Comparison of ENCODE assay signal across 11 cellular contexts in genomic region chr6:27812078-27812804, GRCh38.
A peak's percentile ranks its signal among the peaks of the same experiment; 100 is the strongest.
DNase-seq lines count a peak whose midpoint lies in the region; ATAC-seq, FAIRE-seq and TF ChIP-seq lines count a peak whose summit lies in the region.
"Had no signal": no experiment of that assay in that cellular context is flagged by ENCODE, and none has a peak within 500 bp of the region (broad histone marks: within the 10 kb centered on the region; RNA-seq: fewer than 3 reads in every experiment).

No MANE protein-coding gene starts in this region.

- H3K27ac ChIP-seq in OCI-LY7 (ENCODE audit: low read depth, low read length, poor library complexity, severe bottlenecking) (peak overlapping the region; percentile 96), H1 (ENCODE audit: low read depth, low read length) (no peak overlapping the region), suprapubic skin (no peak overlapping the region)
- H3K27ac ChIP-seq: pancreas had no signal

- intact Hi-C loops in Caco-2 (cut with micrococcal nuclease; ENCODE audit: unreplicated experiment) (no loop called here), OCI-LY7 (cut with micrococcal nuclease; ENCODE audit: unreplicated experiment) (loop anchor here (2.0 to 5.0 kb wide), 3 partner anchors 19 to 1690 kb away; a partner anchor contains a TSS)

- peaks cover 21% of the 10 kb centered on the region for H3K4me1 Mint-ChIP-seq in Caco-2 (ENCODE audit: low read depth, unreplicated experiment)

- H3K4me1 ChIP-seq in Caco-2: peaks cover 26% of the 10 kb centered on the region
- H3K4me1 ChIP-seq in OCI-LY7 (ENCODE audit: insufficient read depth, low read length, poor library complexity, severe bottlenecking): peaks cover 62% of the 10 kb centered on the region
- peaks cover 0 to 6% (median 2%) of the 10 kb centered on the region in 4 experiments; a peak in 3 of 7 replicates for H3K4me1 ChIP-seq in H1 (replicated peaks in 1 of 4; ENCODE audit: control insufficient read depth in 3 of 4, insufficient read depth in 4 of 4, low read length in 3 of 4)
- H3K4me1 ChIP-seq in suprapubic skin: peaks cover 31% of the 10 kb centered on the region

- peak overlapping the region; percentile 87 for H3K4me3 Mint-ChIP-seq in Caco-2 (ENCODE audit: unreplicated experiment)

- peak overlapping the region; percentile 97 for H3K27ac Mint-ChIP-seq in Caco-2 (ENCODE audit: unreplicated experiment)

- H2BK5ac ChIP-seq in H1 (ENCODE audit: low read depth, low read length): peak overlapping the region; percentile 87; the same call in 1 of the 2 replicates

- no peak for TF ChIP-seq CTCF in Caco-2 (IDR thresholded peaks at IDR 0.05; ENCODE audit: insufficient read depth in 1 of 2, low read depth in 1 of 2, low read length in 1 of 2, severe bottlenecking in 1 of 2, unreplicated experiment in 1 of 2)
- TF ChIP-seq CTCF in GM12865 (IDR thresholded peaks at IDR 0.05; ENCODE audit: insufficient read depth, low read depth, low read length, missing control alignments): no peak
- TF ChIP-seq CTCF in OCI-LY7 (conservative IDR thresholded peaks at IDR 0.05; ENCODE audit: low read length): no peak
- TF ChIP-seq CTCF in H1 (IDR thresholded peaks at IDR 0.05; ENCODE audit: control extremely low read depth in 1 of 3, insufficient read depth in 1 of 3, low read depth in 1 of 3, low read length in 3 of 3): no peak
- TF ChIP-seq CTCF in suprapubic skin (IDR thresholded peaks at IDR 0.05): no peak

- H3K23ac ChIP-seq in H1 (ENCODE audit: insufficient read length): no peak overlapping the region

- peak overlapping the region; percentile 44; the same call in 1 of the 2 replicates for H2BK20ac ChIP-seq in H1 (ENCODE audit: low read length)

- no peak overlapping the region for H3K14ac ChIP-seq in H1 (ENCODE audit: insufficient read length)

- H3K9me2 ChIP-seq in OCI-LY7 (ENCODE audit: insufficient read depth, low read length): no peaks in the 10 kb centered on the region

- peak overlapping the region; percentile 87 for H3K4me2 ChIP-seq in OCI-LY7 (ENCODE audit: low read length)
- peak overlapping the region; percentile 30 to 99; a peak in 3 of 4 replicates for H3K4me2 ChIP-seq in H1 (ENCODE audit: insufficient read depth in 1 of 2, low read depth in 2 of 2, low read length in 2 of 2)

- H3K18ac ChIP-seq in H1 (ENCODE audit: extremely low read depth, low read length): peak overlapping the region; percentile 3; the same call in 1 of the 2 replicates

- no peak overlapping the region; a peak in 1 of 7 replicates for H3K9ac ChIP-seq in H1 (replicated peaks in 1 of 4; ENCODE audit: extremely low read depth in 1 of 4, low read depth in 3 of 4, low read length in 3 of 4)

- no peak overlapping the region for H2BK15ac ChIP-seq in H1 (ENCODE audit: low read length)

- POLR2A ChIA-PET in Caco-2 (lab: Charles Lee): interaction anchor here (0.5 to 3.5 kb wide), 13 partner anchors 12 to 1689 kb away, joined by 3 to 69 read pairs (median 7); a partner anchor contains a TSS
- POLR2A ChIA-PET in OCI-LY7 (lab: Charles Lee): interaction anchor here (0.5 to 10.5 kb wide), 26 partner anchors 10 to 1786 kb away, joined by 3 to 380 read pairs (median 6); partner anchors contain the start of gene ZNF184
- POLR2A ChIA-PET in H1 (lab: Charles Lee; ENCODE audit: partially characterized antibody): interaction anchor here (0.6 to 11.2 kb wide), 28 partner anchors 9 to 1791 kb away, joined by 3 to 959 read pairs (median 17); partner anchors contain the start of gene ZNF165

- H3K9me3 Mint-ChIP-seq in Caco-2 (ENCODE audit: unreplicated experiment): peaks cover 9% of the 10 kb centered on the region

- H2BK120ac ChIP-seq in H1 (replicated peaks; ENCODE audit: low read depth, low read length): no peak overlapping the region

- DNase-seq in Caco-2: no peak
- DNase-seq in GM12865 (ENCODE audit: low read depth): no peak
- peak; percentile 62 for DNase-seq in OCI-LY7 (ENCODE audit: low spot score)
- DNase-seq in H1 (ENCODE audit: low read depth in 1 of 2, low spot score in 2 of 2): no peak
- DNase-seq in stimulated activated CD4-positive, alpha-beta T cell treated with anti-CD3 and anti-CD28 coated beads, Interleukin-4, amount 100 ng/mL, for 4 hours: no peak
- no peak for DNase-seq in suprapubic skin (ENCODE audit: low spot score in 2 of 2)
- DNase-seq: caudate nucleus, Kasumi-1, NCI-H446 treated with DMSO at 0.1 percent for 48 hours, pancreas had no signal

- H3K27me3 ChIP-seq in Caco-2 (replicated peaks; ENCODE audit: control insufficient read depth, insufficient read depth, low read length): no peaks in the 10 kb centered on the region
- no peaks in the 10 kb centered on the region for H3K27me3 ChIP-seq in H1 (replicated peaks in 1 of 4; ENCODE audit: control insufficient read depth in 3 of 4, extremely low read depth in 1 of 4, insufficient read depth in 3 of 4, low read length in 3 of 4)
- peaks cover 7% of the 10 kb centered on the region for H3K27me3 ChIP-seq in suprapubic skin

- H2BK12ac ChIP-seq in H1 (ENCODE audit: low read depth, low read length): no peak overlapping the region

- no peaks in the 10 kb centered on the region for H3K9me3 ChIP-seq in Caco-2
- no peaks in the 10 kb centered on the region for H3K9me3 ChIP-seq in OCI-LY7 (ENCODE audit: low read length)
- H3K9me3 ChIP-seq in H1 (ENCODE audit: insufficient read depth in 2 of 2, low read depth in 1 of 2, low read length in 1 of 2): peaks cover 0 to 3% of the 10 kb centered on the region in 2 experiments; a peak in 1 of 4 replicates
- no peaks in the 10 kb centered on the region for H3K9me3 ChIP-seq in suprapubic skin
- H3K9me3 ChIP-seq: pancreas had no signal

- BruUV-seq in Caco-2 (replicated peaks; lab: Mats Ljungman, UMichigan) (no TSS peak), OCI-LY7 (replicated peaks; lab: Mats Ljungman, UMichigan) (no TSS peak)

- TF ChIP-seq POLR2A in H1 (IDR thresholded peaks at IDR 0.05; ENCODE audit: control extremely low read depth in 1 of 2, low read depth in 2 of 2, low read length in 2 of 2) (peak; percentile 57 to 66; a peak in 2 of 3 replicates), suprapubic skin (IDR thresholded peaks at IDR 0.05) (no peak)

- peaks cover 91% of the 10 kb centered on the region for H3K36me3 Mint-ChIP-seq in Caco-2 (ENCODE audit: insufficient read depth, unreplicated experiment)

- H3K56ac ChIP-seq in H1 (replicated peaks; ENCODE audit: insufficient read length, low read depth, low read length): peak overlapping the region; percentile 72

- H3K23me2 ChIP-seq in H1 (ENCODE audit: low read depth, low read length): peaks cover 17% of the 10 kb centered on the region

- TF ChIP-seq EP300 in H1 (IDR thresholded peaks at IDR 0.05; ENCODE audit: borderline replicate concordance in 1 of 2, low read depth in 2 of 2, low read length in 2 of 2) (no peak), suprapubic skin (IDR thresholded peaks at IDR 0.05) (no peak)

- no peak overlapping the region for H2AK5ac ChIP-seq in H1 (ENCODE audit: low read depth, low read length)

- no peak overlapping the region for H3K4ac ChIP-seq in H1 (replicated peaks; ENCODE audit: insufficient read length, low read depth, low read length)

- no peak for FAIRE-seq in H1 (lab: Jason Lieb, UNC)
- FAIRE-seq: pancreas had no signal

- TF ChIP-seq RAD21 in H1 (IDR thresholded peaks at IDR 0.05 in 1 of 2, conservative IDR thresholded peaks at IDR 0.05 in 1 of 2; ENCODE audit: low read depth in 2 of 2, low read length in 2 of 2): no peak

- H3K4me3 ChIP-seq in Caco-2 (ENCODE audit: low read depth, low read length) (no peak overlapping the region), GM12865 (ENCODE audit: low read depth, low read length) (peak overlapping the region; percentile 53), OCI-LY7 (ENCODE audit: low read depth, low read length, poor library complexity, severe bottlenecking) (peak overlapping the region; percentile 68), H1 (ENCODE audit: extremely low read depth in 1 of 4, insufficient read depth in 2 of 4, low read depth in 3 of 4, low read length in 4 of 4) (peak overlapping the region in 2 of 4 experiments; percentile 23 to 29; a peak in 2 of 8 replicates), suprapubic skin (no peak overlapping the region)
- H3K4me3 ChIP-seq: pancreas had no signal

- no peak for ATAC-seq in HG03139 (IDR thresholded peaks at IDR 0.05; ENCODE audit: unreplicated experiment)
- ATAC-seq: pancreas had no signal

- CTCF ChIA-PET in Caco-2 (lab: Charles Lee) (no interaction called here), OCI-LY7 (lab: Charles Lee; ENCODE audit: unreplicated experiment) (no interaction called here), H1 (lab: Charles Lee; ENCODE audit: partially characterized antibody) (interaction anchor here (0.7 to 1.7 kb wide), 4 partner anchors 9 to 319 kb away, joined by 3 to 5 read pairs (median 4); no protein-coding TSS in a partner anchor)

- WGBS in H1 (ENCODE audit: extremely low coverage in 1 of 2, insufficient coverage in 1 of 2, insufficient read length in 1 of 2, insufficient replicate concordance in 2 of 2, low coverage in 1 of 2, low lambda C conversion rate in 2 of 2, missing lambda C conversion rate in 1 of 2), 2 experiments: 74% methylated on average over 6 of the region's 6 CpGs; no CpG with 5 or more reads in 1 of the 2 experiments
- 94% methylated on average over 6 of the region's 6 CpGs for WGBS in suprapubic skin

- no peaks in the 10 kb centered on the region for H3K27me3 Mint-ChIP-seq in Caco-2 (ENCODE audit: insufficient read depth, unreplicated experiment)

- H2AFZ ChIP-seq in OCI-LY7 (ENCODE audit: low read length) (no peak overlapping the region), H1 (ENCODE audit: low read length) (no peak overlapping the region)

- H3K79me2 ChIP-seq in OCI-LY7 (ENCODE audit: insufficient read depth, low read depth, low read length) (no peaks in the 10 kb centered on the region), H1 (ENCODE audit: control insufficient read depth in 1 of 2, insufficient read depth in 2 of 2, low read length in 2 of 2) (peaks cover 0 to 6% of the 10 kb centered on the region in 2 experiments; a peak in 1 of 4 replicates)

- no peak overlapping the region; the same call in 1 of the 2 replicates for H4K8ac ChIP-seq in H1 (ENCODE audit: extremely low read depth, insufficient read depth, low read length)

- H3K36me3 ChIP-seq in Caco-2 (ENCODE audit: control insufficient read depth, insufficient read depth, low read length) (no peaks in the 10 kb centered on the region), OCI-LY7 (ENCODE audit: insufficient read depth, low read length) (peaks cover 6% of the 10 kb centered on the region; the same call in 1 of the 2 replicates), H1 (ENCODE audit: control insufficient read depth in 2 of 4, insufficient read depth in 4 of 4, low read length in 3 of 4) (no peaks in the 10 kb centered on the region), suprapubic skin (no peaks in the 10 kb centered on the region)
- H3K36me3 ChIP-seq: pancreas had no signal

- H4K20me1 ChIP-seq in OCI-LY7 (ENCODE audit: insufficient read depth, low read length) (no peaks in the 10 kb centered on the region), H1 (replicated peaks in 1 of 2; ENCODE audit: control insufficient read depth in 1 of 2, insufficient read depth in 2 of 2, low read length in 2 of 2) (no peaks in the 10 kb centered on the region)

- H4K91ac ChIP-seq in H1 (replicated peaks; ENCODE audit: insufficient read length, low read length): no peak overlapping the region

- peak overlapping the region; percentile 47 for H4K5ac ChIP-seq in H1 (ENCODE audit: insufficient read length, low read depth, low read length)

- H3K79me1 ChIP-seq in H1 (ENCODE audit: low read depth, low read length): no peaks in the 10 kb centered on the region

Comparison
In these comparisons a context has a peak if more than half of its experiments do, and no peak if none do; other contexts are left out.
1. H3K4me3 ChIP-seq: peak in GM12865 (single experiment) and OCI-LY7 (single experiment); none in Caco-2 (single experiment) and suprapubic skin (single experiment).
2. POLR2A ChIP-seq: peak in H1 (2 of 2); none in suprapubic skin (0 of 2).